11 cellular contexts compared by ENCODE assay signal in genomic region chr17:35539659-35540026, GRCh38. TPM values are rescaled to one million over a fixed set of nuclear protein-coding genes. Genes with fewer than 3 reads are reported as not detected.
A peak's percentile ranks its signal among the peaks of the same experiment; 100 is the strongest.
DNase-seq lines count a peak whose midpoint lies in the region; ATAC-seq, FAIRE-seq and TF ChIP-seq lines count a peak whose summit lies in the region.
"Had no signal": no experiment of that assay in that cellular context is flagged by ENCODE, and none has a peak within 500 bp of the region (broad histone marks: within the 10 kb centered on the region; RNA-seq: fewer than 3 reads in every experiment).

No MANE protein-coding gene starts in this region.

- H3K4me3 ChIP-seq in ACC112 (ENCODE audit: low read depth, low read length): peak overlapping the region; percentile 42; the same call in 1 of the 2 replicates

- ATAC-seq in activated T-helper 17 cell treated with anti-CD3 and anti-CD28 coated beads, Interleukin-2, amount 50 U/mL, for 72 hours (replicated peaks): no peak
- ATAC-seq in naive thymus-derived CD8-positive, alpha-beta T cell: no peak
- no peak for ATAC-seq in GM18517 (IDR thresholded peaks at IDR 0.05; ENCODE audit: unreplicated experiment)

- FAIRE-seq in GM12892 (lab: Jason Lieb, UNC): peak; percentile 48

- H3K27ac ChIP-seq in ACC112 (ENCODE audit: low read depth, low read length): no peak overlapping the region

- DNase-seq in GM12892 (ENCODE audit: insufficient read length): no peak
- no peak for DNase-seq in naive thymus-derived CD8-positive, alpha-beta T cell
- DNase-seq in NCI-H2227 treated with DMSO at 0.1 percent for 48 hours (lab: John Stamatoyannopoulos, UW): no peak
- no peak for DNase-seq in cerebellar nuclear complex (lab: John Stamatoyannopoulos, UW)
- no peak for DNase-seq in mucosa of gallbladder (ENCODE audit: low spot score)
- DNase-seq: NCI-H1417 treated with DMSO at 0.1 percent for 48 hours had no signal

- H3K4me3 Mint-ChIP-seq in activated T-helper 17 cell treated with anti-CD3 and anti-CD28 coated beads, Interleukin-2, amount 50 U/mL, for 72 hours: peak overlapping the region; percentile 79
- peak overlapping the region; percentile 64 to 98 (median 88) for H3K4me3 Mint-ChIP-seq in naive thymus-derived CD8-positive, alpha-beta T cell

- H3K79me2 ChIP-seq in ACC112 (ENCODE audit: control insufficient read depth, insufficient read depth, low read length, unreplicated experiment): no peaks in the 10 kb centered on the region

- H3K36me3 ChIP-seq in ACC112 (ENCODE audit: insufficient read depth, low read length): no peaks in the 10 kb centered on the region

- TF ChIP-seq POLR2A in GM12892 (IDR thresholded peaks at IDR 0.05; ENCODE audit: low read depth, low read length): no peak

- peaks cover 30% of the 10 kb centered on the region for H3K36me3 Mint-ChIP-seq in activated T-helper 17 cell treated with anti-CD3 and anti-CD28 coated beads, Interleukin-2, amount 50 U/mL, for 72 hours (ENCODE audit: low read depth)
- H3K36me3 Mint-ChIP-seq in naive thymus-derived CD8-positive, alpha-beta T cell: peaks cover 2 to 11% (median 6%) of the 10 kb centered on the region in 3 donors

- peaks cover 24% of the 10 kb centered on the region for H3K4me1 Mint-ChIP-seq in activated T-helper 17 cell treated with anti-CD3 and anti-CD28 coated beads, Interleukin-2, amount 50 U/mL, for 72 hours
- peaks cover 18 to 65% (median 52%) of the 10 kb centered on the region in 4 donors for H3K4me1 Mint-ChIP-seq in naive thymus-derived CD8-positive, alpha-beta T cell

- H3K27me3 ChIP-seq in ACC112 (ENCODE audit: insufficient read depth, low read length): no peaks in the 10 kb centered on the region

- POLR2A ChIA-PET in naive thymus-derived CD8-positive, alpha-beta T cell (lab: Charles Lee): interaction anchor here (0.6 to 11.9 kb wide), 17 partner anchors 9 to 453 kb away, joined by 3 to 153 read pairs (median 4); partner anchors contain the start of genes PEX12, SLFN11, SLFN12 and SLFN13

- no peaks in the 10 kb centered on the region for H3K27me3 Mint-ChIP-seq in activated T-helper 17 cell treated with anti-CD3 and anti-CD28 coated beads, Interleukin-2, amount 50 U/mL, for 72 hours
- no peaks in the 10 kb centered on the region for H3K27me3 Mint-ChIP-seq in naive thymus-derived CD8-positive, alpha-beta T cell

- peak overlapping the region; percentile 80 for H2AFZ ChIP-seq in ACC112 (ENCODE audit: low read length, unreplicated experiment)

- peaks cover 25% of the 10 kb centered on the region for H3K4me1 ChIP-seq in ACC112 (ENCODE audit: control insufficient read depth, insufficient read depth, low read length, unreplicated experiment)

- no peaks in the 10 kb centered on the region for H3K9me3 Mint-ChIP-seq in activated T-helper 17 cell treated with anti-CD3 and anti-CD28 coated beads, Interleukin-2, amount 50 U/mL, for 72 hours
- H3K9me3 Mint-ChIP-seq in naive thymus-derived CD8-positive, alpha-beta T cell: no peaks in the 10 kb centered on the region

- peak overlapping the region; percentile 96 for H3K27ac Mint-ChIP-seq in activated T-helper 17 cell treated with anti-CD3 and anti-CD28 coated beads, Interleukin-2, amount 50 U/mL, for 72 hours
- peak overlapping the region; percentile 90 to 100 (median 95) for H3K27ac Mint-ChIP-seq in naive thymus-derived CD8-positive, alpha-beta T cell

RNA-seq across cellular contexts. Expression of gene SLFN12L, which starts 2.2 kb away (rescaled TPM):
- polyA plus RNA-seq in GM12892 (2012; ENCODE audit: missing spikeins): 10.2 TPM
- 10 to 100 TPM; 56.1 to 72.2 TPM for total RNA-seq in activated T-helper 17 cell treated with anti-CD3 and anti-CD28 coated beads, Interleukin-2, amount 50 U/mL, for 72 hours
- 10 to 100 TPM; 44.7 to 51.1 TPM for total RNA-seq in naive thymus-derived CD8-positive, alpha-beta T cell
- polyA plus RNA-seq in naive thymus-derived CD8-positive, alpha-beta T cell: 10 to 100 TPM in 2 of 3 donors, 1 to 10 TPM in 1; 9.6 to 12.3 (median 10.9) TPM
- 3.3 TPM for total RNA-seq in mucosa of gallbladder
- total RNA-seq: H7, occipital lobe had no signal

RNA-seq across cellular contexts. Expression of gene SLFN14, which starts 21.0 kb away (rescaled TPM):
- polyA plus RNA-seq in GM12892 (2012; ENCODE audit: missing spikeins): 0.42 TPM
- under 1 TPM in 1 of 2 donors, not detected in 1; 0.08 TPM for total RNA-seq in activated T-helper 17 cell treated with anti-CD3 and anti-CD28 coated beads, Interleukin-2, amount 50 U/mL, for 72 hours
- not detected for total RNA-seq in naive thymus-derived CD8-positive, alpha-beta T cell
- polyA plus RNA-seq in naive thymus-derived CD8-positive, alpha-beta T cell: under 1 TPM; 0.06 to 0.33 (median 0.13) TPM
- total RNA-seq in mucosa of gallbladder: not detected
- total RNA-seq: H7 had no signal

RNA-seq across cellular contexts. Expression of gene PEX12, which starts 38.7 kb away (rescaled TPM):
- 5.6 TPM for polyA plus RNA-seq in GM12892 (2012; ENCODE audit: missing spikeins)
- 1 to 10 TPM; 1.9 to 2.6 TPM for total RNA-seq in activated T-helper 17 cell treated with anti-CD3 and anti-CD28 coated beads, Interleukin-2, amount 50 U/mL, for 72 hours
- 1 to 10 TPM; 6.8 TPM for total RNA-seq in naive thymus-derived CD8-positive, alpha-beta T cell
- polyA plus RNA-seq in naive thymus-derived CD8-positive, alpha-beta T cell: 1 to 10 TPM; 1.7 to 2.5 (median 1.9) TPM
- total RNA-seq in mucosa of gallbladder: 7.5 TPM

RNA-seq across cellular contexts. Expression of gene AP2B1, which starts 47.5 kb away (rescaled TPM):
- polyA plus RNA-seq in GM12892 (2012; ENCODE audit: missing spikeins): 47.2 TPM
- total RNA-seq in activated T-helper 17 cell treated with anti-CD3 and anti-CD28 coated beads, Interleukin-2, amount 50 U/mL, for 72 hours: 100 to 1,000 TPM; 189 to 213 TPM
- 100 to 1,000 TPM; 140 to 150 TPM for total RNA-seq in naive thymus-derived CD8-positive, alpha-beta T cell
- polyA plus RNA-seq in naive thymus-derived CD8-positive, alpha-beta T cell: 10 to 100 TPM; 50.3 to 65.7 (median 52.0) TPM
- total RNA-seq in mucosa of gallbladder: 162 TPM

Comparison
In these comparisons a context has a peak if more than half of its experiments do, and no peak if none do; other contexts are left out.
1. RNA of gene SLFN12L, which starts 2.2 kb away (total RNA-seq): 56.1 to 72.2 TPM in activated T-helper 17 cell treated with anti-CD3 and anti-CD28 coated beads, Interleukin-2, amount 50 U/mL, for 72 hours and 44.7 to 51.1 TPM in naive thymus-derived CD8-positive, alpha-beta T cell; 3.3 TPM in mucosa of gallbladder (single experiment); every median in the first group is over 10 times any median in the second.